8 cellular contexts compared by ENCODE assay signal in genomic region chr9:120841930-120842684, GRCh38. TPM values are rescaled to one million over a fixed set of nuclear protein-coding genes. Genes with fewer than 3 reads are reported as not detected.
DNase-seq lines count a peak whose midpoint lies in the region; ATAC-seq lines count a peak whose summit lies in the region.

No MANE protein-coding gene starts in this region.

- H3K9me3 ChIP-seq in adipocyte (ENCODE audit: control insufficient read depth, low read length) = no peaks in the 10 kb centered on the region
- peaks cover 3% of the 10 kb centered on the region for H3K9me3 ChIP-seq in iPS-18c (ENCODE audit: control insufficient read depth, insufficient read depth, low read length)

- H3K27ac Mint-ChIP-seq in stimulated activated effector memory CD8-positive, alpha-beta T cell treated with anti-CD3 and anti-CD28 coated beads, Interleukin-12 subunit alpha, Interleukin-12 subunit beta, amount 100 ng/mL, for 72 hours = peak overlapping the region; percentile 100

- no peaks in the 10 kb centered on the region for H3K27me3 ChIP-seq in adipocyte (replicated peaks; ENCODE audit: control insufficient read depth, insufficient read depth, low read length)

- H3K36me3 ChIP-seq in adipocyte (ENCODE audit: control insufficient read depth, insufficient read depth, low read length, severe bottlenecking) = peaks cover 8% of the 10 kb centered on the region

- H3K9me3 Mint-ChIP-seq in stimulated activated effector memory CD8-positive, alpha-beta T cell treated with anti-CD3 and anti-CD28 coated beads, Interleukin-12 subunit alpha, Interleukin-12 subunit beta, amount 100 ng/mL, for 72 hours = no peaks in the 10 kb centered on the region

- peaks cover 74% of the 10 kb centered on the region for H3K4me1 Mint-ChIP-seq in stimulated activated effector memory CD8-positive, alpha-beta T cell treated with anti-CD3 and anti-CD28 coated beads, Interleukin-12 subunit alpha, Interleukin-12 subunit beta, amount 100 ng/mL, for 72 hours

- peak overlapping the region; percentile 96 for H3K4me3 ChIP-seq in adipocyte (ENCODE audit: low read length)
- peak overlapping the region; percentile 46 for H3K4me3 ChIP-seq in iPS-18c (ENCODE audit: insufficient read depth, low read depth, low read length)

- H3K4me3 Mint-ChIP-seq in stimulated activated effector memory CD8-positive, alpha-beta T cell treated with anti-CD3 and anti-CD28 coated beads, Interleukin-12 subunit alpha, Interleukin-12 subunit beta, amount 100 ng/mL, for 72 hours = peak overlapping the region; percentile 100

- peak; percentile 21 for DNase-seq in NOMO-1 treated with DMSO at 0.1 percent for 48 hours (lab: John Stamatoyannopoulos, UW; ENCODE audit: unreplicated experiment)
- DNase-seq in NOMO-1 treated with dmso at 0.1 percent for 144 hours (lab: John Stamatoyannopoulos, UW; ENCODE audit: unreplicated experiment) = no peak
- DNase-seq in adipocyte (ENCODE audit: low read depth) = peak; percentile 59
- peak in 1 of 2 donors; percentile 53 for DNase-seq in stimulated activated effector memory CD8-positive, alpha-beta T cell treated with anti-CD3 and anti-CD28 coated beads, Interleukin-12 subunit alpha, Interleukin-12 subunit beta, amount 100 ng/mL, for 72 hours (ENCODE audit: low spot score in 2 of 2)
- DNase-seq in mucosa of gallbladder (ENCODE audit: low spot score) = no peak
- no peak for DNase-seq in DMS114 treated with DMSO at 0.1 percent for 48 hours (lab: John Stamatoyannopoulos, UW; ENCODE audit: unreplicated experiment)

- ATAC-seq in HG03521 (IDR thresholded peaks at IDR 0.05; ENCODE audit: unreplicated experiment) = peak; percentile 1
- peak; percentile 0 for ATAC-seq in stimulated activated effector memory CD8-positive, alpha-beta T cell treated with anti-CD3 and anti-CD28 coated beads, Interleukin-12 subunit alpha, Interleukin-12 subunit beta, amount 100 ng/mL, for 72 hours

- peak overlapping the region; percentile 98 for H3K9ac ChIP-seq in adipocyte (ENCODE audit: low read length)

- peaks cover 20% of the 10 kb centered on the region for H3K4me1 ChIP-seq in adipocyte (ENCODE audit: control insufficient read depth, insufficient read depth, low read length)

- peaks cover 94% of the 10 kb centered on the region for H3K36me3 Mint-ChIP-seq in stimulated activated effector memory CD8-positive, alpha-beta T cell treated with anti-CD3 and anti-CD28 coated beads, Interleukin-12 subunit alpha, Interleukin-12 subunit beta, amount 100 ng/mL, for 72 hours

RNA-seq across cellular contexts. Expression of gene PSMD5, which starts 0.6 kb away (rescaled TPM):
- 65.1 TPM for total RNA-seq in mucosa of gallbladder

RNA-seq across cellular contexts. Expression of gene PHF19, which starts 34.9 kb away (rescaled TPM):
- total RNA-seq in mucosa of gallbladder = 25.9 TPM

RNA-seq across cellular contexts. Expression of gene FBXW2, which starts 48.9 kb away (rescaled TPM):
- total RNA-seq in mucosa of gallbladder = 44.9 TPM

Comparison
In these comparisons a context has a peak if more than half of its experiments do, and no peak if none do; other contexts are left out.
1. DNase-seq: peak in NOMO-1 treated with DMSO at 0.1 percent for 48 hours (single experiment) and adipocyte (single experiment); none in NOMO-1 treated with dmso at 0.1 percent for 144 hours (single experiment), mucosa of gallbladder (single experiment) and DMS114 treated with DMSO at 0.1 percent for 48 hours (single experiment).